Comparison of ENCODE assay signal across 9 cellular contexts in genomic region chr5:132487841-132488555, GRCh38. TPM values are rescaled to one million over a fixed set of nuclear protein-coding genes. Genes with fewer than 3 reads are reported as not detected.
DNase-seq lines count a peak whose midpoint lies in the region; ATAC-seq and TF ChIP-seq lines count a peak whose summit lies in the region.
"Had no signal": no experiment of that assay in that cellular context is flagged by ENCODE, and none has a peak within 500 bp of the region (broad histone marks: within the 10 kb centered on the region; RNA-seq: fewer than 3 reads in every experiment).

No MANE protein-coding gene starts in this region.

- DNase-seq in AG04450 (ENCODE audit: low read depth, low spot score) (no peak), NCI-H226 (no peak), anterior cingulate cortex (lab: John Stamatoyannopoulos, UW) (no peak), NOMO-1 treated with DMSO at 0.1 percent for 48 hours (lab: John Stamatoyannopoulos, UW; ENCODE audit: unreplicated experiment) (no peak)
- DNase-seq: NCI-H2171 treated with DMSO at 0.1 percent for 48 hours had no signal

- peaks cover 13% of the 10 kb centered on the region for H3K36me3 Mint-ChIP-seq in IgD-negative memory B cell
- peaks cover 84% of the 10 kb centered on the region for H3K36me3 Mint-ChIP-seq in activated T-helper 17 cell treated with anti-CD3 and anti-CD28 coated beads, Interleukin-2, amount 50 U/mL, for 72 hours (ENCODE audit: low read depth)

- peak overlapping the region; percentile 97 for H3K4me3 ChIP-seq in AG04450 (ENCODE audit: low read depth, low read length)
- peak overlapping the region; percentile 100 for H3K4me3 ChIP-seq in mononuclear cell (ENCODE audit: low read length)

- H3K4me3 Mint-ChIP-seq in IgD-negative memory B cell = peak overlapping the region; percentile 80 to 97 (median 94)
- H3K4me3 Mint-ChIP-seq in activated T-helper 17 cell treated with anti-CD3 and anti-CD28 coated beads, Interleukin-2, amount 50 U/mL, for 72 hours = peak overlapping the region; percentile 96

- H3K4me1 Mint-ChIP-seq in IgD-negative memory B cell = peaks cover 36 to 56% (median 42%) of the 10 kb centered on the region in 3 donors
- H3K4me1 Mint-ChIP-seq in activated T-helper 17 cell treated with anti-CD3 and anti-CD28 coated beads, Interleukin-2, amount 50 U/mL, for 72 hours = peaks cover 43% of the 10 kb centered on the region

- peak overlapping the region; percentile 88 to 99 (median 94) for H3K27ac Mint-ChIP-seq in IgD-negative memory B cell
- peak overlapping the region; percentile 98 for H3K27ac Mint-ChIP-seq in activated T-helper 17 cell treated with anti-CD3 and anti-CD28 coated beads, Interleukin-2, amount 50 U/mL, for 72 hours

- POLR2A ChIA-PET in AG04450 (lab: Yijun Ruan, JAX) = interaction anchor here (1.5 kb wide), 1 partner anchor 100 kb away, joined by 11 read pairs; no protein-coding TSS in a partner anchor

- CTCF ChIA-PET in AG04450 (lab: Charles Lee) = interaction anchor here (0.9 to 1.9 kb wide), 3 partner anchors 76 to 332 kb away, joined by 3 to 6 read pairs (median 4); no protein-coding TSS in a partner anchor

- no peak overlapping the region for H3K27ac ChIP-seq in AG04450 (ENCODE audit: low read depth, low read length)

- no peaks in the 10 kb centered on the region for H3K27me3 ChIP-seq in AG04450 (ENCODE audit: control insufficient read depth, insufficient read depth, low read length)
- no peaks in the 10 kb centered on the region for H3K27me3 ChIP-seq in mononuclear cell (ENCODE audit: insufficient read depth, low read length)

- no peak for TF ChIP-seq CTCF in AG04450 (IDR thresholded peaks at IDR 0.05; ENCODE audit: low read depth, low read length)

- H3K9me3 ChIP-seq in AG04450 (ENCODE audit: control insufficient read depth, insufficient read depth, low read length) = no peaks in the 10 kb centered on the region; the same call in 1 of the 2 replicates
- no peaks in the 10 kb centered on the region for H3K9me3 ChIP-seq in mononuclear cell (ENCODE audit: low read depth, low read length)

- no peak for ATAC-seq in activated T-helper 17 cell treated with anti-CD3 and anti-CD28 coated beads, Interleukin-2, amount 50 U/mL, for 72 hours (replicated peaks)
- ATAC-seq in HG02885 (IDR thresholded peaks at IDR 0.05; ENCODE audit: poor library complexity, unreplicated experiment) = no peak

- no peaks in the 10 kb centered on the region for H3K9me3 Mint-ChIP-seq in IgD-negative memory B cell
- no peaks in the 10 kb centered on the region for H3K9me3 Mint-ChIP-seq in activated T-helper 17 cell treated with anti-CD3 and anti-CD28 coated beads, Interleukin-2, amount 50 U/mL, for 72 hours

- H3K4me1 ChIP-seq in mononuclear cell (ENCODE audit: insufficient read depth, low read length) = peaks cover 75% of the 10 kb centered on the region

- H3K27me3 Mint-ChIP-seq in IgD-negative memory B cell = no peaks in the 10 kb centered on the region
- no peaks in the 10 kb centered on the region for H3K27me3 Mint-ChIP-seq in activated T-helper 17 cell treated with anti-CD3 and anti-CD28 coated beads, Interleukin-2, amount 50 U/mL, for 72 hours

RNA-seq across cellular contexts. Expression of gene IRF1, which starts 2.6 kb away (rescaled TPM):
- polyA plus RNA-seq in AG04450 (2011; rRNA removed) (22.6 and 30.0 TPM in 2 replicates), IgD-negative memory B cell (207 TPM)
- polyA minus RNA-seq in AG04450 (2011; rRNA and poly(A)+ RNA removed) = 47.8 and 59.2 TPM in 2 replicates
- 100 to 1,000 TPM; 125 to 174 TPM for total RNA-seq in activated T-helper 17 cell treated with anti-CD3 and anti-CD28 coated beads, Interleukin-2, amount 50 U/mL, for 72 hours
- 655 TPM for total RNA-seq in mononuclear cell

RNA-seq across cellular contexts. Expression of gene IL5, which starts 55.3 kb away (rescaled TPM):
- polyA plus RNA-seq in AG04450 (2011; rRNA removed) = not detected in 2 replicates
- polyA minus RNA-seq in AG04450 (2011; rRNA and poly(A)+ RNA removed) = not detected in 2 replicates
- polyA plus RNA-seq in IgD-negative memory B cell = not detected
- total RNA-seq in activated T-helper 17 cell treated with anti-CD3 and anti-CD28 coated beads, Interleukin-2, amount 50 U/mL, for 72 hours = not detected
- not detected for total RNA-seq in mononuclear cell
